Comparison of ENCODE assay signal across 10 cellular contexts in the genomic region with DNA sequence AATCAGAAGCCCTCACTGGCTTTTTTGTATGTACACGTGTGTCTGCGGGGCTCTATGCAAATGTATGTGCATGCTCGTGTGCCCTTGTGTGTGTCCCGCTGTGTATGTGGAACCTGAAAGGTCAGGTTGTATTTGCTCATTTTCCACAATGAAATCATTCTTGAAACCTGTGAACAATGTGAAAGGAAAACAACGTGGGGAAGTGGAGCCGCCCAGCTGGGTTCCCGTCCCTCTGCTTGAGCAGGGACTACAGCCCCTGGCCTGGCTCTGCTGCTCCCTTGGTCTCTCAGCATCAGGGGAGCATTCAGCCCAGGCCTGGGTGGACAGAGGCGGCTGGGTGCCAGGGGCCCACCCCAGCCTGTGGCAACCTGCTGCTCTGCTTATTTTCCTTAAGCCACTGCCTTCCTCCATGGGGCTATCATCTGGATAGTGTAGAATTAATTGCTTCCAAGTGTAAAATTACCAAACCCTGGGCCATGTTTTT. TPM values are rescaled to one million over a fixed set of nuclear protein-coding genes. Genes with fewer than 3 reads are reported as not detected.
DNase-seq lines count a peak whose midpoint lies in the region; ATAC-seq, FAIRE-seq and TF ChIP-seq lines count a peak whose summit lies in the region.
"Had no signal": no experiment of that assay in that cellular context is flagged by ENCODE, and none has a peak within 500 bp of the region (broad histone marks: within the 10 kb centered on the region; RNA-seq: fewer than 3 reads in every experiment).

No MANE protein-coding gene starts in this region.

- no peaks in the 10 kb centered on the region for H3K27me3 ChIP-seq in testis

- H3K4me1 ChIP-seq in testis: no peaks in the 10 kb centered on the region

- TF ChIP-seq CTCF in HFFc6 (IDR thresholded peaks at IDR 0.05): no peak
- TF ChIP-seq CTCF in testis (IDR thresholded peaks at IDR 0.05): no peak

- ATAC-seq in natural killer cell treated with Interleukin-12 subunit alpha and Interleukin-12 subunit beta and Interleukin-15 and Interleukin-18, amount 100 ng/mL, for 72 hours: no peak

- H3K36me3 Mint-ChIP-seq in HFFc6 (ENCODE audit: low read depth): no peaks in the 10 kb centered on the region
- H3K36me3 Mint-ChIP-seq in activated naive CD8-positive, alpha-beta T cell treated with anti-CD3 and anti-CD28 coated beads for 36 hours: no peaks in the 10 kb centered on the region
- H3K36me3 Mint-ChIP-seq in natural killer cell treated with Interleukin-12 subunit alpha and Interleukin-12 subunit beta and Interleukin-15 and Interleukin-18, amount 100 ng/mL, for 72 hours: no peaks in the 10 kb centered on the region

- TF ChIP-seq POLR2A in GM12892 (IDR thresholded peaks at IDR 0.05; ENCODE audit: low read depth, low read length): no peak
- TF ChIP-seq POLR2A in testis (IDR thresholded peaks at IDR 0.05): no peak

- no peaks in the 10 kb centered on the region for H3K36me3 ChIP-seq in testis (ENCODE audit: low read depth, missing control alignments)

- FAIRE-seq in GM12892 (lab: Jason Lieb, UNC): peak; percentile 74
- FAIRE-seq: small intestine had no signal

- DNase-seq in GM12892 (ENCODE audit: insufficient read length) (no peak), HFFc6 (no peak), NCI-H1092 (lab: John Stamatoyannopoulos, UW) (no peak), germinal center (ENCODE audit: low spot score) (no peak), testis (no peak), SHP77 (lab: John Stamatoyannopoulos, UW) (no peak)
- peak; percentile 51 for DNase-seq in activated naive CD8-positive, alpha-beta T cell treated with anti-CD3 and anti-CD28 coated beads for 36 hours
- no peak for DNase-seq in natural killer cell treated with Interleukin-12 subunit alpha and Interleukin-12 subunit beta and Interleukin-15 and Interleukin-18, amount 100 ng/mL, for 72 hours (ENCODE audit: low spot score)

- H3K27ac ChIP-seq in testis: no peak overlapping the region

- no peaks in the 10 kb centered on the region for H3K9me3 Mint-ChIP-seq in HFFc6
- H3K9me3 Mint-ChIP-seq in activated naive CD8-positive, alpha-beta T cell treated with anti-CD3 and anti-CD28 coated beads for 36 hours: no peaks in the 10 kb centered on the region
- H3K9me3 Mint-ChIP-seq in natural killer cell treated with Interleukin-12 subunit alpha and Interleukin-12 subunit beta and Interleukin-15 and Interleukin-18, amount 100 ng/mL, for 72 hours: no peaks in the 10 kb centered on the region

- H3K4me1 Mint-ChIP-seq in HFFc6 (ENCODE audit: low read depth): peaks cover 42% of the 10 kb centered on the region
- H3K4me1 Mint-ChIP-seq in activated naive CD8-positive, alpha-beta T cell treated with anti-CD3 and anti-CD28 coated beads for 36 hours: peaks cover 40% of the 10 kb centered on the region
- peaks cover 39 to 45% of the 10 kb centered on the region in 2 donors for H3K4me1 Mint-ChIP-seq in natural killer cell treated with Interleukin-12 subunit alpha and Interleukin-12 subunit beta and Interleukin-15 and Interleukin-18, amount 100 ng/mL, for 72 hours (ENCODE audit: low read depth in 2 of 2)

- intact Hi-C loops in testis (cut with DNase I; ENCODE audit: low total_unique reads): no loop called here

- H3K4me3 Mint-ChIP-seq in HFFc6: no peak overlapping the region
- no peak overlapping the region for H3K4me3 Mint-ChIP-seq in activated naive CD8-positive, alpha-beta T cell treated with anti-CD3 and anti-CD28 coated beads for 36 hours
- peak overlapping the region; percentile 91 for H3K4me3 Mint-ChIP-seq in natural killer cell treated with Interleukin-12 subunit alpha and Interleukin-12 subunit beta and Interleukin-15 and Interleukin-18, amount 100 ng/mL, for 72 hours

- H3K27me3 Mint-ChIP-seq in HFFc6 (ENCODE audit: insufficient read depth): no peaks in the 10 kb centered on the region; the same call in 1 of the 2 replicates
- H3K27me3 Mint-ChIP-seq in activated naive CD8-positive, alpha-beta T cell treated with anti-CD3 and anti-CD28 coated beads for 36 hours: no peaks in the 10 kb centered on the region
- no peaks in the 10 kb centered on the region for H3K27me3 Mint-ChIP-seq in natural killer cell treated with Interleukin-12 subunit alpha and Interleukin-12 subunit beta and Interleukin-15 and Interleukin-18, amount 100 ng/mL, for 72 hours

- no peak overlapping the region for H3K4me3 ChIP-seq in testis

- peak overlapping the region; percentile 90 for H3K27ac Mint-ChIP-seq in HFFc6
- H3K27ac Mint-ChIP-seq in activated naive CD8-positive, alpha-beta T cell treated with anti-CD3 and anti-CD28 coated beads for 36 hours: peak overlapping the region; percentile 89
- H3K27ac Mint-ChIP-seq in natural killer cell treated with Interleukin-12 subunit alpha and Interleukin-12 subunit beta and Interleukin-15 and Interleukin-18, amount 100 ng/mL, for 72 hours: peak overlapping the region; percentile 86 to 95

- no peaks in the 10 kb centered on the region for H3K9me3 ChIP-seq in testis

- WGBS in testis, 2 donors: 89 to 98% methylated on average over 8 of the region's 8 CpGs

RNA-seq across cellular contexts. Expression of gene ECSCR, which starts 3.0 kb away (rescaled TPM):
- polyA plus RNA-seq in GM12892 (2012; ENCODE audit: missing spikeins): not detected
- under 1 TPM; 0.28 to 0.91 (median 0.83) TPM for total RNA-seq in HFFc6 (2021; fragmentation: NEBNext Ultra II Directional; extraction: Animal tissue kit (Norgen Biotek cat#: 25700))
- under 1 TPM; 0.36 to 0.49 TPM for total RNA-seq in activated naive CD8-positive, alpha-beta T cell treated with anti-CD3 and anti-CD28 coated beads for 36 hours
- total RNA-seq in natural killer cell treated with Interleukin-12 subunit alpha and Interleukin-12 subunit beta and Interleukin-15 and Interleukin-18, amount 100 ng/mL, for 72 hours: not detected
- total RNA-seq in testis: 1 to 10 TPM; 1.8 to 2.4 TPM
- polyA plus RNA-seq in testis (ENCODE audit: insufficient read depth, low read depth, low replicate concordance): 13.9 TPM

RNA-seq across cellular contexts. Expression of gene SMIM33, which starts 11.3 kb away (rescaled TPM):
- not detected for polyA plus RNA-seq in GM12892 (2012; ENCODE audit: missing spikeins)
- not detected for total RNA-seq in HFFc6 (2021; fragmentation: NEBNext Ultra II Directional; extraction: Animal tissue kit (Norgen Biotek cat#: 25700))
- under 1 TPM in 1 of 2 experiments, not detected in 1; 0.16 TPM for total RNA-seq in activated naive CD8-positive, alpha-beta T cell treated with anti-CD3 and anti-CD28 coated beads for 36 hours
- total RNA-seq in natural killer cell treated with Interleukin-12 subunit alpha and Interleukin-12 subunit beta and Interleukin-15 and Interleukin-18, amount 100 ng/mL, for 72 hours: not detected
- under 1 TPM in 1 of 2 donors, not detected in 1; 0.16 TPM for total RNA-seq in testis
- not detected for polyA plus RNA-seq in testis (ENCODE audit: insufficient read depth, low read depth, low replicate concordance)
- total RNA-seq: RPMI7951 had no signal

RNA-seq across cellular contexts. Expression of gene DNAJC18, which starts 20.2 kb away (rescaled TPM):
- 14.0 TPM for polyA plus RNA-seq in GM12892 (2012; ENCODE audit: missing spikeins)
- 10 to 100 TPM; 14.3 to 19.9 (median 18.2) TPM for total RNA-seq in HFFc6 (2021; fragmentation: NEBNext Ultra II Directional; extraction: Animal tissue kit (Norgen Biotek cat#: 25700))
- 10 to 100 TPM; 20.5 to 21.8 TPM for total RNA-seq in activated naive CD8-positive, alpha-beta T cell treated with anti-CD3 and anti-CD28 coated beads for 36 hours
- total RNA-seq in natural killer cell treated with Interleukin-12 subunit alpha and Interleukin-12 subunit beta and Interleukin-15 and Interleukin-18, amount 100 ng/mL, for 72 hours: 10 to 100 TPM; 11.9 to 12.6 TPM
- total RNA-seq in testis: 10 to 100 TPM; 45.0 to 98.3 TPM
- 283 TPM for polyA plus RNA-seq in testis (ENCODE audit: insufficient read depth, low read depth, low replicate concordance)

RNA-seq across cellular contexts. Expression of gene STING1, which starts 23.1 kb away (rescaled TPM):
- polyA plus RNA-seq in GM12892 (2012; ENCODE audit: missing spikeins): 2.9 TPM
- 10 to 100 TPM; 68.8 to 99.6 (median 87.9) TPM for total RNA-seq in HFFc6 (2021; fragmentation: NEBNext Ultra II Directional; extraction: Animal tissue kit (Norgen Biotek cat#: 25700))
- total RNA-seq in activated naive CD8-positive, alpha-beta T cell treated with anti-CD3 and anti-CD28 coated beads for 36 hours: 10 to 100 TPM; 37.4 to 40.5 TPM
- 100 to 1,000 TPM; 138 to 156 TPM for total RNA-seq in natural killer cell treated with Interleukin-12 subunit alpha and Interleukin-12 subunit beta and Interleukin-15 and Interleukin-18, amount 100 ng/mL, for 72 hours
- 10 to 100 TPM; 14.2 to 18.6 TPM for total RNA-seq in testis
- 22.4 TPM for polyA plus RNA-seq in testis (ENCODE audit: insufficient read depth, low read depth, low replicate concordance)

RNA-seq across cellular contexts. Expression of gene SPATA24, which starts 55.6 kb away (rescaled TPM):
- 11.5 TPM for polyA plus RNA-seq in GM12892 (2012; ENCODE audit: missing spikeins)
- total RNA-seq in HFFc6 (2021; fragmentation: NEBNext Ultra II Directional; extraction: Animal tissue kit (Norgen Biotek cat#: 25700)): 1 to 10 TPM; 4.0 to 6.9 (median 5.2) TPM
- total RNA-seq in activated naive CD8-positive, alpha-beta T cell treated with anti-CD3 and anti-CD28 coated beads for 36 hours: 1 to 10 TPM; 2.2 to 4.0 TPM
- 1 to 10 TPM; 6.4 to 7.2 TPM for total RNA-seq in natural killer cell treated with Interleukin-12 subunit alpha and Interleukin-12 subunit beta and Interleukin-15 and Interleukin-18, amount 100 ng/mL, for 72 hours
- total RNA-seq in testis: 10 to 100 TPM; 45.2 to 94.6 TPM
- polyA plus RNA-seq in testis (ENCODE audit: insufficient read depth, low read depth, low replicate concordance): 185 TPM
